Comparison of ENCODE assay signal across 8 cellular contexts in genomic region chr19:7680606-7681335, GRCh38. TPM values are rescaled to one million over a fixed set of nuclear protein-coding genes. Genes with fewer than 3 reads are reported as not detected.
DNase-seq lines count a peak whose midpoint lies in the region; ATAC-seq and TF ChIP-seq lines count a peak whose summit lies in the region.

Gene TRAPPC5, plus strand, starts transcription at chr19:7680833. Its CDS starts 1,421 bp downstream, at chr19:7682254.

- H3K27me3 Mint-ChIP-seq in natural killer cell (ENCODE audit: low read depth in 2 of 2), result peaks cover 13 to 19% of the 10 kb centered on the region in 2 donors
- peaks cover 12 to 13% of the 10 kb centered on the region in 2 donors for H3K27me3 Mint-ChIP-seq in stimulated activated naive B cell treated with anti-CD40 and anti-IgM and Interleukin-4, amounts not matched to agents 10 μg/mL and 1 μg/mL and 100 μg/mL, for 72 hours

- peaks cover 20 to 44% (median 36%) of the 10 kb centered on the region in 11 experiments for H3K36me3 ChIP-seq in BLaER1 treated with 17β-estradiol and CSF1 and Interleukin-3, amounts not matched to agents 10 nM and 100 nM
- peaks cover 12% of the 10 kb centered on the region for H3K36me3 ChIP-seq in RWPE2 (ENCODE audit: low read depth)

- TF ChIP-seq CTCF in RWPE2 (IDR thresholded peaks at IDR 0.05; ENCODE audit: poor library complexity, severe bottlenecking) (peak; percentile 95), natural killer cell (IDR thresholded peaks at IDR 0.05) (peak; percentile 94)

- H3K9ac ChIP-seq in BLaER1 treated with 17β-estradiol and CSF1 and Interleukin-3, amounts not matched to agents 10 nM and 100 nM, result peak within 1 kb of the TSS; percentile 91 to 100 (median 98)

- no peaks in the 10 kb centered on the region for H3K36me3 Mint-ChIP-seq in natural killer cell
- peaks cover 25 to 36% of the 10 kb centered on the region in 2 donors for H3K36me3 Mint-ChIP-seq in stimulated activated naive B cell treated with anti-CD40 and anti-IgM and Interleukin-4, amounts not matched to agents 10 μg/mL and 1 μg/mL and 100 μg/mL, for 72 hours

- peak within 1 kb of the TSS; percentile 83 to 98 (median 93) for H3K4me2 ChIP-seq in BLaER1 treated with 17β-estradiol and CSF1 and Interleukin-3, amounts not matched to agents 10 nM and 100 nM

- DNase-seq in KG1 (lab: John Stamatoyannopoulos, UW) (peak; percentile 81), RWPE2 (ENCODE audit: low spot score) (no peak), fibroblast of peridontal ligament (ENCODE audit: extremely low read depth) (peak; percentile 59), natural killer cell (peak; percentile 92)
- DNase-seq in activated T-helper 9 cell treated with anti-CD3 and anti-CD28 coated beads, Interleukin-2, amount 50 U/mL, for 16 hours (ENCODE audit: low read depth), result peak; percentile 83
- DNase-seq in stimulated activated naive B cell treated with anti-CD40 and anti-IgM and Interleukin-4, amounts not matched to agents 10 μg/mL and 1 μg/mL and 100 μg/mL, for 72 hours, result peak; percentile 85

- H3K27ac ChIP-seq in BLaER1 treated with 17β-estradiol and CSF1 and Interleukin-3, amounts not matched to agents 10 nM and 100 nM, result peak within 1 kb of the TSS; percentile 81 to 100 (median 99)
- peak within 1 kb of the TSS; percentile 37 for H3K27ac ChIP-seq in RWPE2 (ENCODE audit: poor library complexity, severe bottlenecking)

- peak within 1 kb of the TSS; percentile 69 to 94 for H3K27ac Mint-ChIP-seq in natural killer cell
- H3K27ac Mint-ChIP-seq in stimulated activated naive B cell treated with anti-CD40 and anti-IgM and Interleukin-4, amounts not matched to agents 10 μg/mL and 1 μg/mL and 100 μg/mL, for 72 hours, result peak within 1 kb of the TSS; percentile 98

- H3K4me3 ChIP-seq in BLaER1 treated with 17β-estradiol and CSF1 and Interleukin-3, amounts not matched to agents 10 nM and 100 nM, result peak within 1 kb of the TSS; percentile 76 to 100 (median 98)
- H3K4me3 ChIP-seq in RWPE2 (ENCODE audit: severe bottlenecking), result peak within 1 kb of the TSS; percentile 84

- peaks cover 0 to 4% (median 4%) of the 10 kb centered on the region in 11 experiments; a peak in 12 of 22 replicates for H3K9me3 ChIP-seq in BLaER1 treated with 17β-estradiol and CSF1 and Interleukin-3, amounts not matched to agents 10 nM and 100 nM (replicated peaks in 1 of 11)
- H3K9me3 ChIP-seq in RWPE2 (ENCODE audit: severe bottlenecking), result no peaks in the 10 kb centered on the region

- peaks cover 0 to 16% (median 0%) of the 10 kb centered on the region in 11 experiments; a peak in 8 of 22 replicates for H3K27me3 ChIP-seq in BLaER1 treated with 17β-estradiol and CSF1 and Interleukin-3, amounts not matched to agents 10 nM and 100 nM
- no peaks in the 10 kb centered on the region for H3K27me3 ChIP-seq in RWPE2 (ENCODE audit: insufficient read depth, poor library complexity, severe bottlenecking)

- H3K4me1 ChIP-seq in BLaER1 treated with 17β-estradiol and CSF1 and Interleukin-3, amounts not matched to agents 10 nM and 100 nM, result peaks cover 57 to 89% (median 69%) of the 10 kb centered on the region in 10 experiments
- no peaks in the 10 kb centered on the region for H3K4me1 ChIP-seq in RWPE2 (ENCODE audit: insufficient read depth, poor library complexity, severe bottlenecking)

- peaks cover 13 to 43% of the 10 kb centered on the region in 2 donors for H3K4me1 Mint-ChIP-seq in natural killer cell
- H3K4me1 Mint-ChIP-seq in stimulated activated naive B cell treated with anti-CD40 and anti-IgM and Interleukin-4, amounts not matched to agents 10 μg/mL and 1 μg/mL and 100 μg/mL, for 72 hours, result peaks cover 50 to 81% of the 10 kb centered on the region in 2 donors

- ATAC-seq in GM19324 (IDR thresholded peaks at IDR 0.05; ENCODE audit: low FRiP score, unreplicated experiment), result peak; percentile 54
- ATAC-seq in RWPE2 (ENCODE audit: low read depth), result peak; percentile 65
- peak; percentile 80 to 91 (median 82) for ATAC-seq in natural killer cell
- peak; percentile 14 to 35 for ATAC-seq in stimulated activated naive B cell treated with anti-CD40 and anti-IgM and Interleukin-4, amounts not matched to agents 10 μg/mL and 1 μg/mL and 100 μg/mL, for 72 hours (replicated peaks)

- intact Hi-C loops in natural killer cell (cut with micrococcal nuclease), result loop anchor here (1.0 to 10.0 kb wide), 4 partner anchors 10 to 112 kb away; partner anchors contain the start of genes PCP2 and STXBP2

- no peaks in the 10 kb centered on the region for H3K9me3 Mint-ChIP-seq in natural killer cell
- H3K9me3 Mint-ChIP-seq in stimulated activated naive B cell treated with anti-CD40 and anti-IgM and Interleukin-4, amounts not matched to agents 10 μg/mL and 1 μg/mL and 100 μg/mL, for 72 hours, result no peaks in the 10 kb centered on the region

- peak within 1 kb of the TSS; percentile 91 for H3K4me3 Mint-ChIP-seq in natural killer cell
- peak within 1 kb of the TSS; percentile 96 to 97 for H3K4me3 Mint-ChIP-seq in stimulated activated naive B cell treated with anti-CD40 and anti-IgM and Interleukin-4, amounts not matched to agents 10 μg/mL and 1 μg/mL and 100 μg/mL, for 72 hours

- peaks cover 11 to 38% (median 26%) of the 10 kb centered on the region in 11 experiments; a peak in 15 of 22 replicates for H4K20me1 ChIP-seq in BLaER1 treated with 17β-estradiol and CSF1 and Interleukin-3, amounts not matched to agents 10 nM and 100 nM

RNA-seq across cellular contexts. Expression of gene TRAPPC5, which starts in this region (rescaled TPM):
- 10 to 100 TPM; 53.8 to 58.8 (median 54.2) TPM for total RNA-seq in natural killer cell

Comparison
In these comparisons a context has a peak if more than half of its experiments do, and no peak if none do; other contexts are left out.
1. ATAC-seq: peak in every context shown above with its lines; median percentile 82 in natural killer cell; 65 in RWPE2; 54 in GM19324; 24 in stimulated activated naive B cell treated with anti-CD40 and anti-IgM and Interleukin-4, amounts not matched to agents 10 μg/mL and 1 μg/mL and 100 μg/mL, for 72 hours.